Comparison of ENCODE assay signal across 11 cellular contexts in genomic region chr6:106128981-106129761, GRCh38. TPM values are rescaled to one million over a fixed set of nuclear protein-coding genes. Genes with fewer than 3 reads are reported as not detected.
DNase-seq lines count a peak whose midpoint lies in the region; ATAC-seq, FAIRE-seq and TF ChIP-seq lines count a peak whose summit lies in the region.
"Had no signal": no experiment of that assay in that cellular context is flagged by ENCODE, and none has a peak within 500 bp of the region (broad histone marks: within the 10 kb centered on the region; RNA-seq: fewer than 3 reads in every experiment).

No MANE protein-coding gene starts in this region.

- H3K36me3 Mint-ChIP-seq in activated naive CD4-positive, alpha-beta T cell treated with anti-CD3 and anti-CD28 coated beads for 36 hours (ENCODE audit: low read depth) = no peaks in the 10 kb centered on the region
- no peaks in the 10 kb centered on the region for H3K36me3 Mint-ChIP-seq in glutamatergic neuron (ENCODE audit: unreplicated experiment)

- no peak overlapping the region for H3K4me3 ChIP-seq in bronchial epithelial cell (ENCODE audit: low read depth, low read length)
- H3K4me3 ChIP-seq in trophoblast cell (ENCODE audit: low read depth, low read length) = no peak overlapping the region

- WGBS in trophoblast cell (ENCODE audit: extremely low coverage, insufficient coverage, insufficient read length) = no CpG with 5 or more reads among the region's 9 CpGs

- peaks cover 3% of the 10 kb centered on the region for H3K9me3 ChIP-seq in trophoblast cell (ENCODE audit: insufficient read depth, low read depth, low read length)

- no peak overlapping the region for H4K12ac ChIP-seq in trophoblast cell (ENCODE audit: low read depth, low read length)

- no peak overlapping the region for H3K14ac ChIP-seq in trophoblast cell (ENCODE audit: low read length)

- H2BK120ac ChIP-seq in trophoblast cell (ENCODE audit: insufficient read depth, low read length, poor library complexity) = no peak overlapping the region

- no peak for ATAC-seq in GM21526 (IDR thresholded peaks at IDR 0.05; ENCODE audit: low FRiP score, unreplicated experiment)

- no peak overlapping the region for H3K4ac ChIP-seq in trophoblast cell (ENCODE audit: low read depth, low read length)

- no peak overlapping the region for H3K18ac ChIP-seq in trophoblast cell (ENCODE audit: low read length)

- H3K4me1 ChIP-seq in trophoblast cell (ENCODE audit: control insufficient read depth in 1 of 2, insufficient read depth in 2 of 2, low read length in 2 of 2) = peaks cover 0 to 4% of the 10 kb centered on the region in 2 experiments

- H3K36me3 ChIP-seq in bronchial epithelial cell (ENCODE audit: control insufficient read depth, insufficient read depth, low read length) (no peaks in the 10 kb centered on the region), trophoblast cell (ENCODE audit: control insufficient read depth in 1 of 2, insufficient read depth in 2 of 2, low read length in 2 of 2) (no peaks in the 10 kb centered on the region)

- TF ChIP-seq CTCF in bronchial epithelial cell (IDR thresholded peaks at IDR 0.05; ENCODE audit: insufficient read depth, low read length, severe bottlenecking) (no peak), glutamatergic neuron (IDR thresholded peaks at IDR 0.05; ENCODE audit: partially characterized antibody, unreplicated experiment) (no peak)

- H4K8ac ChIP-seq in trophoblast cell (ENCODE audit: low read depth, low read length) = no peak overlapping the region

- H2BK5ac ChIP-seq in trophoblast cell (ENCODE audit: low read depth, low read length, poor library complexity) = no peak overlapping the region

- H3K27ac ChIP-seq in trophoblast cell (ENCODE audit: low read depth, low read length) = no peak overlapping the region

- H3K27ac Mint-ChIP-seq in activated naive CD4-positive, alpha-beta T cell treated with anti-CD3 and anti-CD28 coated beads for 36 hours = no peak overlapping the region
- H3K27ac Mint-ChIP-seq in glutamatergic neuron (ENCODE audit: unreplicated experiment) = no peak overlapping the region
- H3K27ac Mint-ChIP-seq: activated CD4-positive, alpha-beta T cell treated with anti-CD3 and anti-CD28 coated beads, Interleukin-2, amount 10 ng/mL, durations not matched to agents 7 days and 5 days had no signal

- no peak overlapping the region for H3K4me3 Mint-ChIP-seq in activated naive CD4-positive, alpha-beta T cell treated with anti-CD3 and anti-CD28 coated beads for 36 hours
- no peak overlapping the region for H3K4me3 Mint-ChIP-seq in glutamatergic neuron (ENCODE audit: unreplicated experiment)
- H3K4me3 Mint-ChIP-seq: activated CD4-positive, alpha-beta T cell treated with anti-CD3 and anti-CD28 coated beads, Interleukin-2, amount 10 ng/mL, durations not matched to agents 7 days and 5 days had no signal

- H3K79me1 ChIP-seq in trophoblast cell (ENCODE audit: low read length) = no peaks in the 10 kb centered on the region

- no peak overlapping the region for H4K91ac ChIP-seq in trophoblast cell (ENCODE audit: low read depth, low read length)

- H3K4me2 ChIP-seq in trophoblast cell (ENCODE audit: low read length) = no peak overlapping the region

- H2BK12ac ChIP-seq in trophoblast cell (ENCODE audit: low read length) = no peak overlapping the region

- no peak overlapping the region for H3K23ac ChIP-seq in trophoblast cell (ENCODE audit: low read length)

- no peak overlapping the region for H3K9ac ChIP-seq in trophoblast cell (ENCODE audit: low read length)

- no peaks in the 10 kb centered on the region for H3K27me3 ChIP-seq in bronchial epithelial cell (ENCODE audit: control insufficient read depth, insufficient read depth, low read length)
- H3K27me3 ChIP-seq in trophoblast cell (ENCODE audit: insufficient read depth, low read length) = no peaks in the 10 kb centered on the region

- CTCF ChIA-PET in activated naive CD4-positive, alpha-beta T cell treated with anti-CD3 and anti-CD28 coated beads for 36 hours (lab: Charles Lee) = interaction anchor here (1.5 kb wide), 1 partner anchor 12 kb away, joined by 4 read pairs; no protein-coding TSS in a partner anchor

- H2AK5ac ChIP-seq in trophoblast cell (ENCODE audit: low read length) = no peak overlapping the region

- no peaks in the 10 kb centered on the region for H3K9me3 Mint-ChIP-seq in activated naive CD4-positive, alpha-beta T cell treated with anti-CD3 and anti-CD28 coated beads for 36 hours
- no peaks in the 10 kb centered on the region for H3K9me3 Mint-ChIP-seq in glutamatergic neuron (ENCODE audit: unreplicated experiment)
- H3K9me3 Mint-ChIP-seq: activated CD4-positive, alpha-beta T cell treated with anti-CD3 and anti-CD28 coated beads, Interleukin-2, amount 10 ng/mL, durations not matched to agents 7 days and 5 days had no signal

- intact Hi-C loops in activated naive CD4-positive, alpha-beta T cell treated with anti-CD3 and anti-CD28 coated beads for 36 hours (cut with micrococcal nuclease) = no loop called here

- DNase-seq in GM04504 (ENCODE audit: low read depth) = peak; percentile 94
- peak; percentile 88 for DNase-seq in NCI-H526 treated with DMSO at 0.1 percent for 48 hours (lab: John Stamatoyannopoulos, UW)
- DNase-seq in bronchial epithelial cell (ENCODE audit: low read depth) = peak; percentile 75
- peak; percentile 62 to 80 for DNase-seq in trophoblast cell
- no peak for DNase-seq in epidermal melanocyte (ENCODE audit: insufficient read length, low spot score)
- DNase-seq in activated naive CD4-positive, alpha-beta T cell treated with anti-CD3 and anti-CD28 coated beads for 36 hours = no peak
- DNase-seq in glutamatergic neuron = no peak
- DNase-seq: activated CD4-positive, alpha-beta T cell treated with anti-CD3 and anti-CD28 coated beads, Interleukin-2, amount 10 ng/mL, durations not matched to agents 7 days and 5 days; caudate nucleus; NCI-H82 had no signal

- no peak for FAIRE-seq in bronchial epithelial cell (lab: Jason Lieb, UNC)

- no peak overlapping the region for H2AFZ ChIP-seq in trophoblast cell (ENCODE audit: insufficient read depth, low read length, poor library complexity)

- H3K79me2 ChIP-seq in trophoblast cell (ENCODE audit: control insufficient read depth, insufficient read depth, low read length, poor library complexity) = no peaks in the 10 kb centered on the region

- H3K4me1 Mint-ChIP-seq in activated naive CD4-positive, alpha-beta T cell treated with anti-CD3 and anti-CD28 coated beads for 36 hours (ENCODE audit: low read depth) = peaks cover 12% of the 10 kb centered on the region
- no peaks in the 10 kb centered on the region for H3K4me1 Mint-ChIP-seq in glutamatergic neuron (ENCODE audit: low read depth, unreplicated experiment)

- H3K27me3 Mint-ChIP-seq in activated naive CD4-positive, alpha-beta T cell treated with anti-CD3 and anti-CD28 coated beads for 36 hours (ENCODE audit: low read depth) = peaks cover 8% of the 10 kb centered on the region
- no peaks in the 10 kb centered on the region for H3K27me3 Mint-ChIP-seq in glutamatergic neuron (ENCODE audit: unreplicated experiment)

RNA-seq across cellular contexts. Expression of gene PRDM1, which starts 43.0 kb away (rescaled TPM):
- 5.3 and 9.6 TPM in 2 replicates for total RNA-seq in bronchial epithelial cell
- 0.94 and 1.1 TPM in 2 replicates for polyA plus RNA-seq in trophoblast cell (2013)
- total RNA-seq in activated naive CD4-positive, alpha-beta T cell treated with anti-CD3 and anti-CD28 coated beads for 36 hours = 1 to 10 TPM; 3.4 to 4.0 TPM
- not detected for total RNA-seq in glutamatergic neuron (ENCODE audit: unreplicated experiment)

Comparison
In these comparisons a context has a peak if more than half of its experiments do, and no peak if none do; other contexts are left out.
1. DNase-seq: peak in GM04504 (single experiment), NCI-H526 treated with DMSO at 0.1 percent for 48 hours (single experiment), bronchial epithelial cell (single experiment) and trophoblast cell (2 of 2); none in epidermal melanocyte (single experiment), activated naive CD4-positive, alpha-beta T cell treated with anti-CD3 and anti-CD28 coated beads for 36 hours (single experiment) and glutamatergic neuron (single experiment).